Comparison of ENCODE assay signal across 15 cellular contexts in the genomic region with DNA sequence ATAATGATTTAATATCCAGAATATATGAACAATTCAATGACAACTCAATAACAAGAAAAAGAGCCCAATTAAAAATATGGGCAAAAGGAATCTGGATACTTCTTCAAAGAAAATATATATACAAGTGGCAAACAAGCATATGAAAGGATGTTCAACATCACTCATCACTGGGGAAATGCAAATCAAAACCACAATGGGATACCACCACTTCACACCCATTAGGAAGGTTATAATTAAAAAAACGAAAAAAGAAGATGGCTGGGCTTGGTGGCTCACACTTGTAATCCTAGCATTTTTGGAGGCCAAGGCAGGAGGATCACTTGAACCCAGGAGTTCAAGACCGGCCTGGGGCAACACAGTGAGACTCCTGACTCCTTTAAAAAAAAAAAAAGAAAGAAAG. TPM values are rescaled to one million over a fixed set of nuclear protein-coding genes. Genes with fewer than 3 reads are reported as not detected.
A peak's percentile ranks its signal among the peaks of the same experiment; 100 is the strongest.
DNase-seq lines count a peak whose midpoint lies in the region; ATAC-seq and TF ChIP-seq lines count a peak whose summit lies in the region.
"Had no signal": no experiment of that assay in that cellular context is flagged by ENCODE, and none has a peak within 500 bp of the region (broad histone marks: within the 10 kb centered on the region; RNA-seq: fewer than 3 reads in every experiment).

No MANE protein-coding gene starts in this region.

- DNase-seq in activated B cell treated with CpG ODN at 0.5 μM for 24 hours (no peak), mesothelial cell of epicardium (ENCODE audit: low spot score in 2 of 2, unreplicated experiment in 2 of 2) (no peak), NCI-H2171 (lab: John Stamatoyannopoulos, UW) (no peak), NCI-H1694 (lab: John Stamatoyannopoulos, UW) (no peak)
- no peak for DNase-seq in stimulated activated CD4-positive, alpha-beta T cell treated with anti-CD3 and anti-CD28 coated beads, Interleukin-4, amount 100 ng/mL, for 1 hour
- DNase-seq: activated CD4-positive, alpha-beta T cell treated with anti-CD3 and anti-CD28 coated beads, Interleukin-2, amount 50 U/mL, for 48 hours; adrenal gland; colonic mucosa; head of caudate nucleus; NCI-H1436 treated with DMSO at 0.1 percent for 48 hours; NCI-H524; upper lobe of left lung had no signal

- H3K9me3 Mint-ChIP-seq in activated B cell treated with CpG ODN at 0.5 μM for 24 hours (no peaks in the 10 kb centered on the region), mesothelial cell of epicardium (no peaks in the 10 kb centered on the region)

- H3K27me3 Mint-ChIP-seq in activated B cell treated with CpG ODN at 0.5 μM for 24 hours: no peaks in the 10 kb centered on the region
- no peaks in the 10 kb centered on the region for H3K27me3 Mint-ChIP-seq in mesothelial cell of epicardium (ENCODE audit: low read depth)

- H3K36me3 Mint-ChIP-seq in activated B cell treated with CpG ODN at 0.5 μM for 24 hours (ENCODE audit: low read depth) (peaks cover 44% of the 10 kb centered on the region), mesothelial cell of epicardium (no peaks in the 10 kb centered on the region)

- H3K27me3 ChIP-seq in BLaER1: no peaks in the 10 kb centered on the region
- H3K27me3 ChIP-seq in DOHH2 (ENCODE audit: control insufficient read depth, low read length): no peaks in the 10 kb centered on the region
- H3K27me3 ChIP-seq: adrenal gland, colonic mucosa, upper lobe of left lung had no signal

- intact Hi-C loops in activated B cell treated with CpG ODN at 0.5 μM for 24 hours (cut with micrococcal nuclease): loop anchor here (1.0 to 10.0 kb wide), 3 partner anchors 41 to 542 kb away; partner anchors contain the start of gene ELP6

- H3K4me2 ChIP-seq in BLaER1 (peak overlapping the region; percentile 72), DOHH2 (ENCODE audit: low read length) (peak overlapping the region; percentile 92)

- H3K36me3 ChIP-seq in BLaER1: peaks cover 48% of the 10 kb centered on the region
- peaks cover 65% of the 10 kb centered on the region for H3K36me3 ChIP-seq in DOHH2 (ENCODE audit: control insufficient read depth, low read length)
- H3K36me3 ChIP-seq: adrenal gland, colonic mucosa had no signal

- H4K20me1 ChIP-seq in BLaER1: peaks cover 89% of the 10 kb centered on the region
- H4K20me1 ChIP-seq in DOHH2 (ENCODE audit: control insufficient read depth, insufficient read depth, low read depth, low read length): peaks cover 39% of the 10 kb centered on the region

- TF ChIP-seq CTCF in DOHH2 (IDR thresholded peaks at IDR 0.05; ENCODE audit: low read depth, low read length, poor library complexity, severe bottlenecking) (no peak), activated B cell treated with CpG ODN at 0.5 μM for 24 hours (IDR thresholded peaks at IDR 0.05) (no peak), mesothelial cell of epicardium (IDR thresholded peaks at IDR 0.05; ENCODE audit: unreplicated experiment) (no peak)

- peak overlapping the region; percentile 86 for H3K27ac Mint-ChIP-seq in activated B cell treated with CpG ODN at 0.5 μM for 24 hours
- H3K27ac Mint-ChIP-seq in mesothelial cell of epicardium: peak overlapping the region; percentile 23

- H3K79me2 ChIP-seq in DOHH2 (ENCODE audit: control insufficient read depth, low read length): peaks cover 92% of the 10 kb centered on the region

- H3K4me3 Mint-ChIP-seq in activated B cell treated with CpG ODN at 0.5 μM for 24 hours (peak overlapping the region; percentile 63), mesothelial cell of epicardium (no peak overlapping the region)

- H3K4me1 Mint-ChIP-seq in activated B cell treated with CpG ODN at 0.5 μM for 24 hours (peaks cover 85% of the 10 kb centered on the region), mesothelial cell of epicardium (peaks cover 46% of the 10 kb centered on the region)

- no peak overlapping the region for H3K9ac ChIP-seq in BLaER1

- no peaks in the 10 kb centered on the region for H3K9me2 ChIP-seq in DOHH2 (replicated peaks; ENCODE audit: control insufficient read depth, low read length)

- POLR2A ChIA-PET in activated B cell treated with CpG ODN at 0.5 μM for 24 hours (lab: Charles Lee): interaction anchor here (0.7 to 8.3 kb wide), 3 partner anchors 21 to 51 kb away, joined by 4 to 189 read pairs (median 4); no protein-coding TSS in a partner anchor

- ATAC-seq in activated B cell treated with CpG ODN at 0.5 μM for 24 hours (ENCODE audit: low read depth): no peak

- H3K27ac ChIP-seq in BLaER1 (no peak overlapping the region), DOHH2 (ENCODE audit: low read depth, low read length) (peak overlapping the region; percentile 53)
- H3K27ac ChIP-seq: colonic mucosa, RWPE1 had no signal

- CTCF ChIA-PET in activated B cell treated with CpG ODN at 0.5 μM for 24 hours (lab: Charles Lee): interaction anchor here (0.6 kb wide), 1 partner anchor 77 kb away, joined by 4 read pairs; no protein-coding TSS in a partner anchor

- H3K9me3 ChIP-seq in BLaER1 (no peaks in the 10 kb centered on the region), DOHH2 (ENCODE audit: control insufficient read depth, insufficient read depth, low read length) (no peaks in the 10 kb centered on the region)
- H3K9me3 ChIP-seq: adrenal gland, colonic mucosa, upper lobe of left lung had no signal

- H3K4me1 ChIP-seq in BLaER1 (peaks cover 84% of the 10 kb centered on the region), DOHH2 (ENCODE audit: control insufficient read depth, low read length) (peaks cover 76% of the 10 kb centered on the region)

- H3F3A ChIP-seq in DOHH2 (ENCODE audit: control insufficient read depth, insufficient read depth): peaks cover 23% of the 10 kb centered on the region

- peak overlapping the region; percentile 23; the same call in 1 of the 2 replicates for H3K4me3 ChIP-seq in BLaER1
- H3K4me3 ChIP-seq in DOHH2 (ENCODE audit: low read length): peak overlapping the region; percentile 46
- H3K4me3 ChIP-seq: adrenal gland, colonic mucosa, upper lobe of left lung had no signal

RNA-seq across cellular contexts. Expression of gene CCDC12, which starts 4.1 kb away (rescaled TPM):
- total RNA-seq in activated B cell treated with CpG ODN at 0.5 μM for 24 hours: 93.8 and 98.4 TPM in 2 replicates
- total RNA-seq in mesothelial cell of epicardium: 49.7 to 52.4 TPM (median 50.5 TPM) in 3 replicates

RNA-seq across cellular contexts. Expression of gene NBEAL2, which starts 7.1 kb away (rescaled TPM):
- total RNA-seq in activated B cell treated with CpG ODN at 0.5 μM for 24 hours (79.8 and 98.6 TPM in 2 replicates), mesothelial cell of epicardium (83.5 to 86.9 TPM (median 84.2 TPM) in 3 replicates)
